9 cellular contexts compared by ENCODE assay signal in the genomic region with DNA sequence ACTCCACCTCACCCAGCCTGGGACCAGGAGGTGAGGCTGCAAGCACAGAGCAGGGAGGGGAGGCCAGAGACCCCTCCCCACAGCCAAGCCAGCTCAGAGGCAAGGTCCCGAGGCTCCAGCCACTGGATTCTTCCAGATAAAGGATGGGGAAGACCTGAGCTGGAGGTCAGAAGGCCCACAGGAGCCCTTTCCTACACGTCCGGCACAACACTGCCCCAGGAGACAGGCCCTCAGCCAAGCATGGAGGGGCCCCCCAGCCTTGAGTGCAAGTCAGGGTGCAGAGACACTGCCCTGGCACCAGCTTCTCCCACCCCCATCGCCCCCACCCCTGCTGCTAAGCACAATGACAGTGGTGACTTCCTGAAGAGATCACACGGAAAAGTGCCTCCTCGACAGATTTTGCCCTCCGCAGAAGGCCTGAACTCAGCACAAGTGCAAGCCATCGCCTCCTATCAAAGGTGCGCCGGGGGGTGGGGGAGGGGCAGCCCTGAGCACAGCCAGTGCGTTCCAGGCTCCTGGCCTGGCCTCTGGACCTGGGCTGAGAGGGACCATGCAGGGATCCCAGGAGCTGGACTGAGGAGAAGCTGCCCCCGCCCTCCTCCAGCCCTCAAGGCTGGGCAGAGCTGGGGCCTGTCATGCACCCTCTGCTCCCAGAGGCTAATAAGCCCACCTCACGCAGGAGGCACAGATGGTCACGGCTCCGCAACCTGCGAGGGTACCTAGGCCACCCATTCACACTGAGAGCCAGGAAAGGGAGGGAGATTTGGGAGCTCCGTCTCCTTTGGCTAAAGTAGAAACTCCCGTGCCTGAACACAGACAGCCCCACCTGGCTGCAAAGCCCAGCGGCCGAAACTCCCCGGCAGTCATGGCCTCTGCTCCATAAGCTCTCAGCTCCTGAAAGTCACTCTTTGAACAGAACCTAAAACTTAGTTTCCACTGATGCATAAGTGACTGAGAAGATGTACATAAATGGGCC. TPM values are rescaled to one million over a fixed set of nuclear protein-coding genes. Genes with fewer than 3 reads are reported as not detected.
A peak's percentile ranks its signal among the peaks of the same experiment; 100 is the strongest.
DNase-seq lines count a peak whose midpoint lies in the region; ATAC-seq and TF ChIP-seq lines count a peak whose summit lies in the region.
"Had no signal": no experiment of that assay in that cellular context is flagged by ENCODE, and none has a peak within 500 bp of the region (broad histone marks: within the 10 kb centered on the region; RNA-seq: fewer than 3 reads in every experiment).

No MANE protein-coding gene starts in this region.

- H3K9me2 ChIP-seq in hepatocyte (replicated peaks; ENCODE audit: insufficient read depth) = no peaks in the 10 kb centered on the region

- H3K36me3 Mint-ChIP-seq in activated CD4-positive, alpha-beta T cell treated with anti-CD3 and anti-CD28 coated beads for 36 hours (ENCODE audit: low read depth) = peaks cover 9% of the 10 kb centered on the region
- no peaks in the 10 kb centered on the region for H3K36me3 Mint-ChIP-seq in T-helper 17 cell (ENCODE audit: low read depth)
- H3K36me3 Mint-ChIP-seq in stimulated activated effector memory CD8-positive, alpha-beta T cell treated with anti-CD3 and anti-CD28 coated beads, Interleukin-12 subunit alpha, Interleukin-12 subunit beta, amount 100 ng/mL, for 72 hours = peaks cover 38% of the 10 kb centered on the region

- H3K27me3 Mint-ChIP-seq in activated CD4-positive, alpha-beta T cell treated with anti-CD3 and anti-CD28 coated beads for 36 hours = peaks cover 2% of the 10 kb centered on the region
- H3K27me3 Mint-ChIP-seq in T-helper 17 cell = no peaks in the 10 kb centered on the region

- H3K4me1 ChIP-seq in hepatocyte (ENCODE audit: insufficient read depth) = peaks cover 46% of the 10 kb centered on the region

- POLR2A ChIA-PET in activated CD4-positive, alpha-beta T cell treated with anti-CD3 and anti-CD28 coated beads for 36 hours (lab: Charles Lee) = no interaction called here

- H3K27me3 ChIP-seq in hepatocyte = no peaks in the 10 kb centered on the region

- peaks cover 27% of the 10 kb centered on the region for H3K4me1 Mint-ChIP-seq in activated CD4-positive, alpha-beta T cell treated with anti-CD3 and anti-CD28 coated beads for 36 hours
- H3K4me1 Mint-ChIP-seq in T-helper 17 cell = peaks cover 22% of the 10 kb centered on the region
- H3K4me1 Mint-ChIP-seq in stimulated activated effector memory CD8-positive, alpha-beta T cell treated with anti-CD3 and anti-CD28 coated beads, Interleukin-12 subunit alpha, Interleukin-12 subunit beta, amount 100 ng/mL, for 72 hours = peaks cover 10% of the 10 kb centered on the region

- peak overlapping the region; percentile 83 for H3K4me2 ChIP-seq in hepatocyte

- H3K4me3 Mint-ChIP-seq in activated CD4-positive, alpha-beta T cell treated with anti-CD3 and anti-CD28 coated beads for 36 hours = peak overlapping the region; percentile 85
- H3K4me3 Mint-ChIP-seq in T-helper 17 cell = peak overlapping the region; percentile 88
- peak overlapping the region; percentile 86 for H3K4me3 Mint-ChIP-seq in stimulated activated effector memory CD8-positive, alpha-beta T cell treated with anti-CD3 and anti-CD28 coated beads, Interleukin-12 subunit alpha, Interleukin-12 subunit beta, amount 100 ng/mL, for 72 hours

- 60% methylated on average over 19 of the region's 21 CpGs for WGBS in hepatocyte (ENCODE audit: low lambda C conversion rate, missing lambda C conversion rate)

- intact Hi-C loops in activated CD4-positive, alpha-beta T cell treated with anti-CD3 and anti-CD28 coated beads for 36 hours (cut with DNase I, micrococcal nuclease) = loop anchor here (5.0 to 10.0 kb wide), 2 partner anchors 33 to 370 kb away; partner anchors contain the start of genes ALYREF (in 1 of the 2) and ANAPC11 (in 1 of the 2)

- H3K9me3 Mint-ChIP-seq in activated CD4-positive, alpha-beta T cell treated with anti-CD3 and anti-CD28 coated beads for 36 hours (ENCODE audit: low read depth) = no peaks in the 10 kb centered on the region
- no peaks in the 10 kb centered on the region for H3K9me3 Mint-ChIP-seq in stimulated activated effector memory CD8-positive, alpha-beta T cell treated with anti-CD3 and anti-CD28 coated beads, Interleukin-12 subunit alpha, Interleukin-12 subunit beta, amount 100 ng/mL, for 72 hours

- CTCF ChIA-PET in activated CD4-positive, alpha-beta T cell treated with anti-CD3 and anti-CD28 coated beads for 36 hours (lab: Charles Lee) = interaction anchor here (0.6 to 2.1 kb wide), 4 partner anchors 12 to 192 kb away, joined by 3 to 8 read pairs (median 3); partner anchors contain the start of gene NOTUM

- peak overlapping the region; percentile 67 for H3K27ac Mint-ChIP-seq in activated CD4-positive, alpha-beta T cell treated with anti-CD3 and anti-CD28 coated beads for 36 hours
- no peak overlapping the region for H3K27ac Mint-ChIP-seq in T-helper 17 cell
- H3K27ac Mint-ChIP-seq in stimulated activated effector memory CD8-positive, alpha-beta T cell treated with anti-CD3 and anti-CD28 coated beads, Interleukin-12 subunit alpha, Interleukin-12 subunit beta, amount 100 ng/mL, for 72 hours = peak overlapping the region; percentile 94

- no peak overlapping the region for H3K4me3 ChIP-seq in hepatocyte

- no peaks in the 10 kb centered on the region for H3K9me3 ChIP-seq in T-helper 17 cell (ENCODE audit: control insufficient read depth, low read length, poor library complexity, severe bottlenecking)
- no peaks in the 10 kb centered on the region for H3K9me3 ChIP-seq in hepatocyte (ENCODE audit: low read depth)

- peak; percentile 54 for DNase-seq in activated CD4-positive, alpha-beta T cell treated with anti-CD3 and anti-CD28 coated beads for 36 hours
- DNase-seq in activated CD4-positive, alpha-beta T cell treated with anti-CD3 and anti-CD28 coated beads, Interleukin-2, amount 50 U/mL, for 1 hour = no peak
- DNase-seq in T-helper 17 cell = no peak
- peak; percentile 76 for DNase-seq in hepatocyte (ENCODE audit: low spot score)
- DNase-seq in stimulated activated effector memory CD8-positive, alpha-beta T cell treated with anti-CD3 and anti-CD28 coated beads, Interleukin-12 subunit alpha, Interleukin-12 subunit beta, amount 100 ng/mL, for 72 hours (ENCODE audit: low spot score in 2 of 2) = no peak
- no peak for DNase-seq in DMS53 treated with DMSO at 0.1 percent for 48 hours (lab: John Stamatoyannopoulos, UW; ENCODE audit: unreplicated experiment)
- no peak for DNase-seq in GF-D8 (lab: John Stamatoyannopoulos, UW)

- H4K20me1 ChIP-seq in hepatocyte (ENCODE audit: insufficient read depth, poor library complexity, severe bottlenecking) = peaks cover 57% of the 10 kb centered on the region

- ATAC-seq in activated CD4-positive, alpha-beta T cell treated with anti-CD3 and anti-CD28 coated beads for 36 hours = no peak
- ATAC-seq in T-helper 17 cell (peak; percentile 19), GM21529 (IDR thresholded peaks at IDR 0.05; ENCODE audit: unreplicated experiment) (no peak)
- ATAC-seq in stimulated activated effector memory CD8-positive, alpha-beta T cell treated with anti-CD3 and anti-CD28 coated beads, Interleukin-12 subunit alpha, Interleukin-12 subunit beta, amount 100 ng/mL, for 72 hours = no peak

- no peak overlapping the region for H2AFZ ChIP-seq in hepatocyte

- peak overlapping the region; percentile 97 for H3K27ac ChIP-seq in hepatocyte

- H3K79me2 ChIP-seq in hepatocyte = peaks cover 67% of the 10 kb centered on the region

- no peaks in the 10 kb centered on the region for H3K36me3 ChIP-seq in hepatocyte (replicated peaks; ENCODE audit: insufficient read depth, low read depth)

- TF ChIP-seq CTCF in hepatocyte (IDR thresholded peaks at IDR 0.05; ENCODE audit: poor library complexity) = no peak

RNA-seq across cellular contexts. Expression of gene MAFG, which starts 2.7 kb away (rescaled TPM):
- 10 to 100 TPM; 15.3 to 18.3 TPM for total RNA-seq in activated CD4-positive, alpha-beta T cell treated with anti-CD3 and anti-CD28 coated beads for 36 hours
- total RNA-seq in T-helper 17 cell (10 to 100 TPM; 15.4 to 23.0 TPM), hepatocyte (18.1 and 21.3 TPM in 2 replicates)
- 28.5 and 37.4 TPM in 2 replicates for polyA plus RNA-seq in hepatocyte

RNA-seq across cellular contexts. Expression of gene SIRT7, which starts 6.9 kb away (rescaled TPM):
- total RNA-seq in activated CD4-positive, alpha-beta T cell treated with anti-CD3 and anti-CD28 coated beads for 36 hours = 10 to 100 TPM; 29.3 to 31.8 TPM
- 10 to 100 TPM; 48.9 to 58.2 TPM for total RNA-seq in T-helper 17 cell
- total RNA-seq in hepatocyte = 16.5 and 18.6 TPM in 2 replicates
- polyA plus RNA-seq in hepatocyte = 35.2 and 36.0 TPM in 2 replicates

RNA-seq across cellular contexts. Expression of gene PYCR1, which starts 12.3 kb away (rescaled TPM):
- 100 to 1,000 TPM; 110 to 134 TPM for total RNA-seq in activated CD4-positive, alpha-beta T cell treated with anti-CD3 and anti-CD28 coated beads for 36 hours
- total RNA-seq in T-helper 17 cell = 1 to 10 TPM in 1 of 2 donors, under 1 TPM in 1; 0.72 to 1.9 TPM
- 109 and 113 TPM in 2 replicates for total RNA-seq in hepatocyte
- 149 and 162 TPM in 2 replicates for polyA plus RNA-seq in hepatocyte

RNA-seq across cellular contexts. Expression of gene PCYT2, which starts 13.6 kb away (rescaled TPM):
- total RNA-seq in activated CD4-positive, alpha-beta T cell treated with anti-CD3 and anti-CD28 coated beads for 36 hours = 10 to 100 TPM; 19.7 to 24.0 TPM
- total RNA-seq in T-helper 17 cell = 10 to 100 TPM; 21.6 to 26.0 TPM
- total RNA-seq in hepatocyte = 81.1 and 84.7 TPM in 2 replicates
- 124 and 126 TPM in 2 replicates for polyA plus RNA-seq in hepatocyte

RNA-seq across cellular contexts. Expression of gene MYADML2, which starts 22.2 kb away (rescaled TPM):
- total RNA-seq in activated CD4-positive, alpha-beta T cell treated with anti-CD3 and anti-CD28 coated beads for 36 hours = not detected
- total RNA-seq in T-helper 17 cell = not detected
- not detected in 2 replicates for total RNA-seq in hepatocyte
- polyA plus RNA-seq in hepatocyte = 0.06 TPM in 2 replicates
- total RNA-seq: SK-MEL-5 had no signal

Comparison
In these comparisons a context has a peak if more than half of its experiments do, and no peak if none do; other contexts are left out.
1. DNase-seq: peak in activated CD4-positive, alpha-beta T cell treated with anti-CD3 and anti-CD28 coated beads for 36 hours (single experiment) and hepatocyte (single experiment); none in activated CD4-positive, alpha-beta T cell treated with anti-CD3 and anti-CD28 coated beads, Interleukin-2, amount 50 U/mL, for 1 hour (single experiment), T-helper 17 cell (0 of 3), stimulated activated effector memory CD8-positive, alpha-beta T cell treated with anti-CD3 and anti-CD28 coated beads, Interleukin-12 subunit alpha, Interleukin-12 subunit beta, amount 100 ng/mL, for 72 hours (0 of 2), DMS53 treated with DMSO at 0.1 percent for 48 hours (single experiment) and GF-D8 (single experiment).
2. RNA of gene PYCR1, which starts 12.3 kb away (total RNA-seq): 110 to 134 TPM in activated CD4-positive, alpha-beta T cell treated with anti-CD3 and anti-CD28 coated beads for 36 hours and 109 to 113 TPM in hepatocyte; 0.72 to 1.9 TPM in T-helper 17 cell; every median in the first group is over 10 times any median in the second.
3. Peak in every context shown above with its lines, with median percentiles within 50 percentile points of each other: H3K4me3 Mint-ChIP-seq.